ENCODE assay signal across 22 cellular contexts in genomic region chr17:71378036-71378435, GRCh38.
A peak's percentile ranks its signal among the peaks of the same experiment; 100 is the strongest.
DNase-seq lines count a peak whose midpoint lies in the region; ATAC-seq, FAIRE-seq and TF ChIP-seq lines count a peak whose summit lies in the region.
"Had no signal": no experiment of that assay in that cellular context is flagged by ENCODE, and none has a peak within 500 bp of the region (broad histone marks: within the 10 kb centered on the region; RNA-seq: fewer than 3 reads in every experiment).

No MANE protein-coding gene starts in this region.

- H3K4me2 ChIP-seq in keratinocyte (ENCODE audit: control insufficient read depth, extremely low read depth, insufficient read depth, low read depth, low read length) = no peak overlapping the region

- H3K27ac ChIP-seq in keratinocyte (ENCODE audit: control insufficient read depth, insufficient read depth, low read length) (no peak overlapping the region), upper lobe of left lung (no peak overlapping the region)
- H3K27ac ChIP-seq: 22Rv1, C4-2B, Peyer's patch, SJSA1 had no signal

- H3K9me1 ChIP-seq in keratinocyte (ENCODE audit: control insufficient read depth, extremely low read depth, insufficient read depth, low read length) = no peaks in the 10 kb centered on the region

- H3K27me3 ChIP-seq in keratinocyte (ENCODE audit: control insufficient read depth, extremely low read depth, insufficient read depth, low read length) (no peaks in the 10 kb centered on the region), upper lobe of left lung (no peaks in the 10 kb centered on the region)
- H3K27me3 ChIP-seq: Peyer's patch, SJSA1 had no signal

- no peak for ATAC-seq in upper lobe of left lung (ENCODE audit: low FRiP score in 2 of 2)
- no peak for ATAC-seq in HG03108 (IDR thresholded peaks at IDR 0.05; ENCODE audit: unreplicated experiment)

- H3K9ac ChIP-seq in keratinocyte (ENCODE audit: control insufficient read depth, extremely low read depth, insufficient read depth, low read length) = no peak overlapping the region

- 69 to 80% methylated on average over 9 of the region's 9 CpGs for WGBS in upper lobe of left lung, 2 donors

- DNase-seq in AG08395 (ENCODE audit: low spot score) = peak; percentile 15
- DNase-seq in GM04503 (ENCODE audit: low read depth) = peak; percentile 34
- peak; percentile 78 for DNase-seq in RPMI7951 (ENCODE audit: low read depth)
- no peak for DNase-seq in keratinocyte (ENCODE audit: low read depth, low spot score)
- no peak for DNase-seq in GM03348 (ENCODE audit: low spot score)
- DNase-seq in GM20000 (ENCODE audit: low spot score) = no peak
- no peak for DNase-seq in upper lobe of left lung
- DNase-seq: ACHN, H7, HFFc6, NCI-H1105, NCI-H146, NCI-H2029, NCI-H226, NCI-H510A treated with DMSO at 0.1 percent for 48 hours, NCI-H748 treated with DMSO at 0.1 percent for 48 hours, Peyer's patch had no signal

- no peaks in the 10 kb centered on the region for H3K9me3 ChIP-seq in keratinocyte (ENCODE audit: control insufficient read depth, low read depth, low read length)
- H3K9me3 ChIP-seq in upper lobe of left lung = no peaks in the 10 kb centered on the region
- H3K9me3 ChIP-seq: Peyer's patch, SJSA1 had no signal

- H3K4me3 ChIP-seq in keratinocyte (ENCODE audit: control insufficient read depth in 2 of 3, extremely low read depth in 1 of 3, insufficient read depth in 2 of 3, low read depth in 1 of 3, low read length in 3 of 3) (no peak overlapping the region), upper lobe of left lung (no peak overlapping the region)
- H3K4me3 ChIP-seq: Peyer's patch, SJSA1 had no signal

- no peaks in the 10 kb centered on the region for H3K79me2 ChIP-seq in keratinocyte (ENCODE audit: control insufficient read depth, insufficient read depth, low read length)

- H3K4me1 ChIP-seq in keratinocyte (ENCODE audit: control insufficient read depth, extremely low read depth, insufficient read depth, low read length) (no peaks in the 10 kb centered on the region), upper lobe of left lung (no peaks in the 10 kb centered on the region)
- H3K4me1 ChIP-seq: Peyer's patch, SJSA1 had no signal

- no peaks in the 10 kb centered on the region for H4K20me1 ChIP-seq in keratinocyte (ENCODE audit: control insufficient read depth, extremely low read depth, insufficient read depth, low read length)

- no peak overlapping the region for H2AFZ ChIP-seq in keratinocyte (ENCODE audit: control insufficient read depth, low read length)

- TF ChIP-seq EP300 in upper lobe of left lung (IDR thresholded peaks at IDR 0.05) = no peak

- H3K36me3 ChIP-seq in keratinocyte (ENCODE audit: control insufficient read depth in 2 of 2, extremely low read depth in 1 of 2, insufficient read depth in 2 of 2, low read length in 2 of 2) (no peaks in the 10 kb centered on the region), upper lobe of left lung (no peaks in the 10 kb centered on the region)
- H3K36me3 ChIP-seq: Peyer's patch, SJSA1 had no signal

- dilution Hi-C loops in keratinocyte (cut with MboI; ENCODE audit: extremely low pct_ligation_motif_present, low sequenced_read_pairs) = no loop called here

- no peak for TF ChIP-seq POLR2A in upper lobe of left lung (IDR thresholded peaks at IDR 0.05)

- no peak for TF ChIP-seq CTCF in keratinocyte (optimal IDR thresholded peaks at IDR 0.05 in 1 of 3, IDR thresholded peaks at IDR 0.05 in 1 of 3, conservative IDR thresholded peaks at IDR 0.05 in 1 of 3; ENCODE audit: extremely low read depth in 1 of 3, insufficient read depth in 2 of 3, low read length in 3 of 3)
- TF ChIP-seq CTCF in GM20000 (IDR thresholded peaks at IDR 0.05; ENCODE audit: extremely low read depth, missing control alignments) = no peak
- TF ChIP-seq CTCF in upper lobe of left lung (IDR thresholded peaks at IDR 0.05) = no peak

- FAIRE-seq in keratinocyte (lab: Jason Lieb, UNC) = peak; percentile 36
- FAIRE-seq: GM12892 had no signal

Comparison
In these comparisons a context has a peak if more than half of its experiments do, and no peak if none do; other contexts are left out.
1. DNase-seq: peak in AG08395 (single experiment), GM04503 (single experiment) and RPMI7951 (single experiment); none in keratinocyte (single experiment), GM03348 (single experiment), GM20000 (single experiment) and upper lobe of left lung (0 of 2).